Comparison of ENCODE assay signal across 8 cellular contexts in the genomic region with DNA sequence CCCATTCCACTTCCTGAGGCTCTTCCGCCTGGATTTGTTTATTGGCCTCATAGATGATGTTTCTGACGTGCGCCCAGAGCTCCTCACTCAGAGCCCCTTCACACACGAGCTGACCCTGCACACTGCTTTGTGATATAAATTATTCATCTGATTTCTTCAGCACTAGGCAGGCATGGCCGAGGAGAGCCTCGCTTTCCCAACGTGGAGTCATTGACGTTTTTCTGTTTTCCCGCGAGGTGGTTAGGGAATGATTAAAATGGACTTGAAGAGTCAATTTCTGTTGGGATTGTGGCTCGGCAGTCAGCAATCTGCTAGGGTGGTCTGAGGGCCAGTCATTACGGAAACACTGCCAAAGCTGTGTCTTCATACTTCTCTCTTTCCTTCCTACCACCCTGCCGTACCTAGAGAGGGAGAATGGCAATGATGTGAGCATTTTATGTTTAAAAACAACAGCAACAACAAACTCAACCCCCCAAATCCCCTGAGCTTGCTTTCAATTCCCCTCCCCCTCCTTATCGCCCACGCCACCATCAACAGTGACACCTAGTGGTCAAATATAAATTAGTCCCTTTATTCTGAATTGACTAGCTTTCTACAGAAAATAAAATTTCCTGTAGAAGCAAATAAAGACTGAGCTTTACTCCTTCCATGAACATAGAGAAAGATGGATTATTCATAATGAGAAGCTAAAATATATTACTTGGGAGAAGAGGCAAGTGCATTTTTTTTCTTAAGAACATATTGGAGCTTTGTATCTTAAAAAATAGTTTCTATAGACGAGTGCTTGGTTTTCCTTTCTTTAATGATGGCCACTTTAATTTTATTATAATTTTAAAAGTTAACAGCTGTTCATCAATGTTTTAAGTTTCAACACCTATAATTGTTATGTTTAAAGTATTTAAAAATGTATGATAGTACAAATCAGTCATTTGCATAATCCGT.
DNase-seq lines count a peak whose midpoint lies in the region; ATAC-seq and TF ChIP-seq lines count a peak whose summit lies in the region.

No MANE protein-coding gene starts in this region.

- no peaks in the 10 kb centered on the region for H3K36me3 ChIP-seq in OCI-LY3 (replicated peaks; ENCODE audit: low read depth, low read length)
- no peaks in the 10 kb centered on the region for H3K36me3 ChIP-seq in osteoblast (ENCODE audit: insufficient read depth, low read length)

- H3K27me3 ChIP-seq in OCI-LY3 (ENCODE audit: low read depth, low read length) (peaks cover 14% of the 10 kb centered on the region; the same call in 1 of the 2 replicates), osteoblast (ENCODE audit: insufficient read depth, low read length) (peaks cover 9% of the 10 kb centered on the region)

- H3K79me2 ChIP-seq in OCI-LY3 (ENCODE audit: low read length) (no peaks in the 10 kb centered on the region), osteoblast (ENCODE audit: insufficient read depth, low read length) (no peaks in the 10 kb centered on the region)

- TF ChIP-seq CTCF in OCI-LY3 (IDR thresholded peaks at IDR 0.05; ENCODE audit: low read depth, low read length) (peak; percentile 82), osteoblast (IDR thresholded peaks at IDR 0.05; ENCODE audit: extremely low read depth, low read depth, low read length) (peak; percentile 73)

- H3K27me3 Mint-ChIP-seq in activated naive CD8-positive, alpha-beta T cell = peaks cover 22% of the 10 kb centered on the region

- H2AFZ ChIP-seq in OCI-LY3 (ENCODE audit: low read depth, low read length) (peak overlapping the region; percentile 91), osteoblast (ENCODE audit: low read length) (peak overlapping the region; percentile 92)

- peak overlapping the region; percentile 72 for H3K9ac ChIP-seq in OCI-LY3 (ENCODE audit: low read length)

- no peak overlapping the region for H3K27ac Mint-ChIP-seq in activated naive CD8-positive, alpha-beta T cell

- H3K4me3 ChIP-seq in OCI-LY3 (ENCODE audit: low read length) (peak overlapping the region; percentile 76), osteoblast (ENCODE audit: insufficient read depth, low read length) (peak overlapping the region; percentile 76)

- peak; percentile 73 for DNase-seq in GM03348 (ENCODE audit: low spot score)
- peak; percentile 55 for DNase-seq in HuH-7.5 (ENCODE audit: low spot score)
- peak; percentile 61 for DNase-seq in germinal center (ENCODE audit: low spot score)
- no peak for DNase-seq in osteoblast (ENCODE audit: insufficient read length, low spot score, missing footprints)

- peak overlapping the region; percentile 83 for H3K4me2 ChIP-seq in OCI-LY3 (ENCODE audit: low read length)
- H3K4me2 ChIP-seq in osteoblast (ENCODE audit: insufficient read depth, low read length) = peak overlapping the region; percentile 99

- no peaks in the 10 kb centered on the region for H3K9me3 Mint-ChIP-seq in activated naive CD8-positive, alpha-beta T cell (ENCODE audit: low read depth)

- no peak for ATAC-seq in HG02623 (IDR thresholded peaks at IDR 0.05; ENCODE audit: unreplicated experiment)
- no peak for ATAC-seq in HG03521 (IDR thresholded peaks at IDR 0.05; ENCODE audit: unreplicated experiment)

- H3K27ac ChIP-seq in OCI-LY3 (ENCODE audit: low read length) (no peak overlapping the region), osteoblast (ENCODE audit: low read depth, low read length) (peak overlapping the region; percentile 90)

- peak overlapping the region; percentile 85 for H3K4me3 Mint-ChIP-seq in activated naive CD8-positive, alpha-beta T cell

- H3K4me1 ChIP-seq in OCI-LY3 (ENCODE audit: low read length) (no peaks in the 10 kb centered on the region), osteoblast (ENCODE audit: insufficient read depth, low read length) (peaks cover 26% of the 10 kb centered on the region)

- no peaks in the 10 kb centered on the region for H3K36me3 Mint-ChIP-seq in activated naive CD8-positive, alpha-beta T cell

- H4K20me1 ChIP-seq in OCI-LY3 (ENCODE audit: insufficient read depth, low read length) = no peaks in the 10 kb centered on the region
- H4K20me1 ChIP-seq in osteoblast (ENCODE audit: insufficient read depth, low read length) = no peaks in the 10 kb centered on the region

- H3K9me3 ChIP-seq in OCI-LY3 (ENCODE audit: insufficient read depth, low read length) = no peaks in the 10 kb centered on the region
- no peaks in the 10 kb centered on the region for H3K9me3 ChIP-seq in osteoblast (ENCODE audit: low read depth, low read length)

- H3K4me1 Mint-ChIP-seq in activated naive CD8-positive, alpha-beta T cell (ENCODE audit: low read depth) = peaks cover 8% of the 10 kb centered on the region
